1 cellular context compared by ENCODE assay signal in the genomic region with DNA sequence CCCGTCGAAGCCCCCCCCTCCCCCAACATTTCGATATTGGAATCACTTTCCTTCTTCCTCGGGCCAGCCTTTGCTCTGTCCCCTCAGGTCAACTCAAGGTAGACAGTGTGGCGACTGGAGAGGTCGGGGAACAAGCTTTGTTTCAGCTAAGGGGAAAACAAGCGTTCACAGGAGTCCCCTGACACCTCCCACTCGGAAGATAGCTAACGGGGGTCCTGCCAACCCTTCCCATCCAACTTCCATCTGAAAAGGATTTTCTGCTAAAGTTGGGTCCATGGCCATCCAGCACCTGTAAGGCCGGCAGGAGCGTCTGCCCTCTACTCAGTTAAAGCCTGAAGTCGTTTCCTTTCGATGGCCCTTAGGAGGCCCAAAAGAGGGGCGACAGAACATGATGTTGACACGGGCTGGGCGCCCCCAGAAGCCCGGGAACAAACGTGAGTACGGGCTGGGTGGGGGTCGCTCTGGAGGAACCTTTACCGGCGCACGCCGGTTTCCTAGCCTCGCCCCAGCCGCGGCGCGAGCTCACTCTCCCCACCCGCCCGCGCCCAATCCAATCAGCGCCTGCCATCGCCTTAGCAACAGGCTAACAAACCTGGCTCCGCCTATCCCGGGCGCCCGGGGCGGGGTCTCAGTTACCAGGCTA.
TF ChIP-seq lines count a peak whose summit lies in the region.

No MANE protein-coding gene starts in this region.

TF ChIP-seq in HepG2, 621 proteins besides CTCF, POLR2A, EP300 and RAD21 (continued from another document):
- TF ChIP-seq, protein P1, sequence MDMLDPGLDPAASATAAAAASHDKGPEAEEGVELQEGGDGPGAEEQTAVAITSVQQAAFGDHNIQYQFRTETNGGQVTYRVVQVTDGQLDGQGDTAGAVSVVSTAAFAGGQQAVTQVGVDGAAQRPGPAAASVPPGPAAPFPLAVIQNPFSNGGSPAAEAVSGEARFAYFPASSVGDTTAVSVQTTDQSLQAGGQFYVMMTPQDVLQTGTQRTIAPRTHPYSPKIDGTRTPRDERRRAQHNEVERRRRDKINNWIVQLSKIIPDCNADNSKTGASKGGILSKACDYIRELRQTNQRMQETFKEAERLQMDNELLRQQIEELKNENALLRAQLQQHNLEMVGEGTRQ (IDR thresholded peaks at IDR 0.05; ENCODE audit: low read depth, low read length): 0 out of 2 replicates have a peak, but pooled peaks have one; percentile 3
- TF ChIP-seq, protein P1 (CRISPR knock-in tag; IDR thresholded peaks at IDR 0.05; ENCODE audit: borderline replicate concordance): no peak
- TF ChIP-seq SALL1 (CRISPR knock-in tag; IDR thresholded peaks at IDR 0.05): peak; percentile 20; the same call in 1 of the 2 replicates
